Comparison of ENCODE assay signal across 16 cellular contexts in genomic region chr7:44793919-44794715, GRCh38. TPM values are rescaled to one million over a fixed set of nuclear protein-coding genes. Genes with fewer than 3 reads are reported as not detected.
DNase-seq lines count a peak whose midpoint lies in the region; ATAC-seq and TF ChIP-seq lines count a peak whose summit lies in the region.
"Had no signal": no experiment of that assay in that cellular context is flagged by ENCODE, and none has a peak within 500 bp of the region (broad histone marks: within the 10 kb centered on the region; RNA-seq: fewer than 3 reads in every experiment).

No MANE protein-coding gene starts in this region.

- H3K4ac ChIP-seq in IMR-90 (ENCODE audit: low read depth, low read length): no peak overlapping the region

- WGBS in IMR-90 (ENCODE audit: extremely low coverage in 2 of 2, insufficient read length in 1 of 2), 2 experiments: no CpG with 5 or more reads among the region's 8 CpGs

- no peak overlapping the region for H3K4me2 ChIP-seq in IMR-90 (ENCODE audit: low read depth, low read length)

- H3K4me1 ChIP-seq in IMR-90 (ENCODE audit: control insufficient read depth, insufficient read depth, low read length): peaks cover 5% of the 10 kb centered on the region

- no peak overlapping the region for H3K18ac ChIP-seq in IMR-90 (ENCODE audit: low read depth, low read length)

- POLR2A ChIA-PET in IMR-90 (lab: Charles Lee; ENCODE audit: unreplicated experiment) (no interaction called here), T-cell (lab: Charles Lee) (interaction anchor here in 1 of 2 donors (0.6 kb wide), 1 partner anchor 40 kb away, joined by 5 read pairs; no protein-coding TSS in a partner anchor)

- H2AK5ac ChIP-seq in IMR-90 (ENCODE audit: low read depth, low read length): 0 out of 2 replicates have a peak overlapping the region, but pooled peaks have one; percentile 13

- no peak overlapping the region for H2AFZ ChIP-seq in IMR-90 (replicated peaks; ENCODE audit: low read length, poor library complexity)

- no peak overlapping the region for H4K5ac ChIP-seq in IMR-90 (ENCODE audit: low read depth, low read length)

- H4K91ac ChIP-seq in IMR-90 (ENCODE audit: insufficient read depth, low read depth, low read length): no peak overlapping the region

- no peak overlapping the region for H2BK15ac ChIP-seq in IMR-90 (ENCODE audit: low read depth, low read length)

- peak overlapping the region; percentile 10 for H2BK5ac ChIP-seq in IMR-90 (ENCODE audit: low read depth, low read length, poor library complexity, severe bottlenecking)

- no peaks in the 10 kb centered on the region for H3K27me3 Mint-ChIP-seq in Calu3 (ENCODE audit: unreplicated experiment)
- peaks cover 9% of the 10 kb centered on the region for H3K27me3 Mint-ChIP-seq in neural crest cell (ENCODE audit: low read depth)
- no peaks in the 10 kb centered on the region for H3K27me3 Mint-ChIP-seq in T-cell

- peaks cover 9% of the 10 kb centered on the region; the same call in 1 of the 2 replicates for H3K9me1 ChIP-seq in IMR-90 (ENCODE audit: insufficient read depth, low read length)

- no peak overlapping the region for H2BK20ac ChIP-seq in IMR-90 (ENCODE audit: low read depth, low read length)

- BruUV-seq in Calu3 (replicated peaks; lab: Mats Ljungman, UMichigan) (no TSS peak), IMR-90 (replicated peaks; lab: Mats Ljungman, UMichigan) (no TSS peak)

- H3K36me3 Mint-ChIP-seq in Calu3 (ENCODE audit: insufficient read depth, unreplicated experiment) (peaks cover 38% of the 10 kb centered on the region), neural crest cell (ENCODE audit: low read depth) (peaks cover 12% of the 10 kb centered on the region), T-cell (peaks cover 10% of the 10 kb centered on the region)

- no peaks in the 10 kb centered on the region for H3K9me3 ChIP-seq in IMR-90 (ENCODE audit: control insufficient read depth, insufficient read depth, low read length)
- H3K9me3 ChIP-seq: right atrium auricular region, transverse colon had no signal

- TF ChIP-seq RAD21 in IMR-90 (IDR thresholded peaks at IDR 0.05; ENCODE audit: low read length): no peak

- H3K4me3 Mint-ChIP-seq in Calu3 (ENCODE audit: low read depth, unreplicated experiment) (peak overlapping the region; percentile 12), neural crest cell (peak overlapping the region; percentile 67), T-cell (peak overlapping the region in 1 of 3 donors; percentile 3)

- peaks cover 22% of the 10 kb centered on the region for H4K20me1 ChIP-seq in IMR-90 (ENCODE audit: insufficient read depth, low read length)

- no peak overlapping the region for H3K9ac ChIP-seq in IMR-90 (ENCODE audit: low read depth, low read length)
- H3K9ac ChIP-seq: KMS-11 had no signal

- no peak for TF ChIP-seq POLR2A in IMR-90 (IDR thresholded peaks at IDR 0.05; ENCODE audit: low read depth, low read length)

- CTCF ChIA-PET in Calu3 (lab: Charles Lee): interaction anchor here (0.5 kb wide), 1 partner anchor 125 kb away, joined by 8 read pairs; no protein-coding TSS in a partner anchor
- CTCF ChIA-PET in IMR-90 (lab: Yijun Ruan, JAX): no interaction called here
- CTCF ChIA-PET in T-cell (lab: Charles Lee): interaction anchor here in 1 of 2 donors (0.7 kb wide), 1 partner anchor 143 kb away, joined by 3 read pairs; no protein-coding TSS in a partner anchor

- no peak overlapping the region for H3K56ac ChIP-seq in IMR-90 (ENCODE audit: extremely low read depth, insufficient read depth, low read length)

- no peak overlapping the region for H3K23ac ChIP-seq in IMR-90 (ENCODE audit: low read depth, low read length)

- H3K14ac ChIP-seq in IMR-90 (replicated peaks; ENCODE audit: low read depth, low read length): no peak overlapping the region

- peak overlapping the region in 1 of 2 experiments; percentile 5; a peak in 1 of 4 replicates for H4K8ac ChIP-seq in IMR-90 (ENCODE audit: low read depth in 2 of 2, low read length in 2 of 2)

- H3K4me3 ChIP-seq in IMR-90 (ENCODE audit: insufficient read depth, low read depth, low read length): no peak overlapping the region
- H3K4me3 ChIP-seq: right atrium auricular region, transverse colon had no signal

- in situ Hi-C loops in IMR-90 (cut with MboI; ENCODE audit: low sequenced_read_pairs): no loop called here

- H3K27ac ChIP-seq in IMR-90 (ENCODE audit: insufficient read depth, low read length): no peak overlapping the region
- H3K27ac ChIP-seq: KMS-11, right atrium auricular region, transverse colon had no signal

- intact Hi-C loops in Calu3 (cut with micrococcal nuclease; ENCODE audit: unreplicated experiment): no loop called here
- intact Hi-C loops in IMR-90 (cut with micrococcal nuclease): no loop called here

- DNase-seq in Calu3 (no peak), IMR-90 (peak; percentile 33), dedifferentiated amniotic fluid mesenchymal stem cell (ENCODE audit: extremely low spot score) (peak; percentile 90), neural crest cell (ENCODE audit: low read depth, low spot score) (no peak), T-cell (no peak)
- no peak for DNase-seq in activated T-cell treated with anti-CD3 and anti-CD28 coated beads, Interleukin-2, amount 50 U/mL, for 48 hours
- DNase-seq: amygdala; erythroblast; hippocampal formation; NCI-H1417; stimulated activated CD4-positive, alpha-beta T cell treated with anti-CD3 and anti-CD28 coated beads, Interleukin-1b, Interleukin-23, amount 100 ng/mL, for 48 hours; transverse colon had no signal

- ATAC-seq in IMR-90 (ENCODE audit: low read depth) (no peak), GM18517 (IDR thresholded peaks at IDR 0.05; ENCODE audit: unreplicated experiment) (no peak), T-cell (replicated peaks in 1 of 4) (no peak)
- ATAC-seq: left lobe of liver had no signal

- no peaks in the 10 kb centered on the region for H3K27me3 ChIP-seq in IMR-90 (ENCODE audit: control insufficient read depth, insufficient read depth, low read length)
- H3K27me3 ChIP-seq: right atrium auricular region, transverse colon had no signal

- H3K79me1 ChIP-seq in IMR-90 (ENCODE audit: low read depth in 1 of 2, low read length in 2 of 2): peaks cover 3 to 19% of the 10 kb centered on the region in 2 experiments; a peak in 2 of 4 replicates

- no peak overlapping the region for H2AK9ac ChIP-seq in IMR-90 (replicated peaks; ENCODE audit: low read depth, low read length, poor library complexity)

- dilution Hi-C loops in IMR-90 (cut with HindIII; ENCODE audit: low sequenced_read_pairs, unreplicated experiment): no loop called here

- H3K36me3 ChIP-seq in IMR-90 (ENCODE audit: control insufficient read depth, insufficient read depth, low read length): peaks cover 3% of the 10 kb centered on the region; the same call in 1 of the 2 replicates
- H3K36me3 ChIP-seq: right atrium auricular region had no signal

- H3K27ac Mint-ChIP-seq in Calu3 (ENCODE audit: unreplicated experiment): no peak overlapping the region
- no peak overlapping the region for H3K27ac Mint-ChIP-seq in neural crest cell (ENCODE audit: unreplicated experiment)
- H3K27ac Mint-ChIP-seq in T-cell: peak overlapping the region in 1 of 2 donors; percentile 48

- H3K4me1 Mint-ChIP-seq in Calu3 (ENCODE audit: low read depth, unreplicated experiment) (no peaks in the 10 kb centered on the region), neural crest cell (peaks cover 24% of the 10 kb centered on the region), T-cell (peaks cover 18 to 20% (median 20%) of the 10 kb centered on the region in 3 donors)

- H3K9me3 Mint-ChIP-seq in Calu3 (ENCODE audit: low read depth, unreplicated experiment) (no peaks in the 10 kb centered on the region), neural crest cell (no peaks in the 10 kb centered on the region), T-cell (no peaks in the 10 kb centered on the region)

- no peak overlapping the region for H2BK120ac ChIP-seq in IMR-90 (ENCODE audit: low read depth, low read length)

- TF ChIP-seq CTCF in Calu3 (IDR thresholded peaks at IDR 0.05; ENCODE audit: unreplicated experiment) (no peak), IMR-90 (conservative IDR thresholded peaks at IDR 0.05; ENCODE audit: low read depth, low read length) (no peak), neural crest cell (conservative IDR thresholded peaks at IDR 0.05) (no peak)

TF ChIP-seq in IMR-90, 13 proteins besides CTCF, POLR2A, EP300 and RAD21:
- no peak for TF ChIP-seq BHLHE40 (IDR thresholded peaks at IDR 0.05; ENCODE audit: low read depth, low read length)
- no peak for TF ChIP-seq USF2 (IDR thresholded peaks at IDR 0.05; ENCODE audit: low read depth, low read length)
- 0 out of 2 replicates have a peak, but pooled peaks have one; percentile 29 for TF ChIP-seq CEBPB (IDR thresholded peaks at IDR 0.05; ENCODE audit: low read depth, low read length)
TF ChIP-seq in IMR-90: peak in this region for 1.

RNA-seq across cellular contexts. Expression of gene PPIA, which starts 2.4 kb away (rescaled TPM):
- 2,685 and 3,069 TPM in 2 replicates for total RNA-seq in Calu3 (2022)
- total RNA-seq in IMR-90 (2012; rRNA removed): 3,396 and 3,430 TPM in 2 replicates
- polyA plus RNA-seq in IMR-90 (2012; rRNA removed): 4,788 and 4,883 TPM in 2 replicates
- polyA plus RNA-seq in IMR-90 (2012; cell fraction: cytosol; rRNA removed): 3,102 and 3,821 TPM in 2 replicates
- polyA plus RNA-seq in IMR-90 (2012; cell fraction: nucleus; rRNA removed; ENCODE audit: low replicate concordance): 630 and 1,845 TPM in 2 replicates
- 2,244 and 2,316 TPM in 2 replicates for total RNA-seq in neural crest cell
- total RNA-seq in T-cell: 100 to 1,000 TPM; 673 to 863 (median 774) TPM

RNA-seq across cellular contexts. Expression of gene ZMIZ2, which starts 45.5 kb away (rescaled TPM):
- total RNA-seq in Calu3 (2022): 260 and 269 TPM in 2 replicates
- total RNA-seq in IMR-90 (2012; rRNA removed): 2.8 and 3.0 TPM in 2 replicates
- 22.9 and 24.0 TPM in 2 replicates for polyA plus RNA-seq in IMR-90 (2012; rRNA removed)
- 6.2 and 11.7 TPM in 2 replicates for polyA plus RNA-seq in IMR-90 (2012; cell fraction: cytosol; rRNA removed)
- polyA plus RNA-seq in IMR-90 (2012; cell fraction: nucleus; rRNA removed; ENCODE audit: low replicate concordance): 98.7 and 169 TPM in 2 replicates
- 93.9 and 99.5 TPM in 2 replicates for total RNA-seq in neural crest cell
- 100 to 1,000 TPM; 112 to 172 (median 145) TPM for total RNA-seq in T-cell

RNA-seq across cellular contexts. Expression of gene H2AZ2, which starts 53.8 kb away (rescaled TPM):
- total RNA-seq in Calu3 (2022) (300 and 371 TPM in 2 replicates), IMR-90 (2012; rRNA removed) (162 and 230 TPM in 2 replicates), neural crest cell (351 and 353 TPM in 2 replicates), T-cell (100 to 1,000 TPM; 151 to 177 (median 158) TPM)
- 135 and 156 TPM in 2 replicates for polyA plus RNA-seq in IMR-90 (2012; rRNA removed)
- polyA plus RNA-seq in IMR-90 (2012; cell fraction: cytosol; rRNA removed): 141 and 213 TPM in 2 replicates
- 57.3 and 81.6 TPM in 2 replicates for polyA plus RNA-seq in IMR-90 (2012; cell fraction: nucleus; rRNA removed; ENCODE audit: low replicate concordance)

Comparison
In these comparisons a context has a peak if more than half of its experiments do, and no peak if none do; other contexts are left out.
1. DNase-seq: peak in IMR-90 (single experiment) and dedifferentiated amniotic fluid mesenchymal stem cell (single experiment); none in Calu3 (single experiment), neural crest cell (single experiment), activated T-cell treated with anti-CD3 and anti-CD28 coated beads, Interleukin-2, amount 50 U/mL, for 48 hours (0 of 2) and T-cell (0 of 34).
2. RNA of gene ZMIZ2, which starts 45.5 kb away (total RNA-seq): 260 to 269 TPM in Calu3, 112 to 172 TPM in T-cell and 93.9 to 99.5 TPM in neural crest cell; 2.8 to 3.0 TPM in IMR-90; every median in the first group is over 10 times any median in the second.